Comparison of ENCODE assay signal across 25 cellular contexts in genomic region chr9:87564706-87565335, GRCh38.
DNase-seq lines count a peak whose midpoint lies in the region; ATAC-seq, FAIRE-seq and TF ChIP-seq lines count a peak whose summit lies in the region.
"Had no signal": no experiment of that assay in that cellular context is flagged by ENCODE, and none has a peak within 500 bp of the region (broad histone marks: within the 10 kb centered on the region; RNA-seq: fewer than 3 reads in every experiment).

No MANE protein-coding gene starts in this region.

- H3K9ac ChIP-seq in K562 (ENCODE audit: insufficient read depth in 1 of 2, low read depth in 2 of 2, low read length in 2 of 2): peak overlapping the region in 1 of 2 experiments; percentile 28; a peak in 1 of 4 replicates

- no peak for TF ChIP-seq POLR2A in K562 (conservative IDR thresholded peaks at IDR 0.05)

- H3K27me3 ChIP-seq in K562 (ENCODE audit: control insufficient read depth in 2 of 2, insufficient read depth in 2 of 2, low read length in 2 of 2): no peaks in the 10 kb centered on the region
- no peaks in the 10 kb centered on the region for H3K27me3 ChIP-seq in lower lobe of right lung (ENCODE audit: low read depth)
- H3K27me3 ChIP-seq: spleen had no signal

- intact Hi-C loops in K562 (cut with micrococcal nuclease): no loop called here
- intact Hi-C loops in lower lobe of right lung (cut with DNase I): no loop called here

- H3K4me2 ChIP-seq in K562 (ENCODE audit: insufficient read depth, low read length): no peak overlapping the region

- no TSS peak for BruUV-seq in K562 (replicated peaks; lab: Mats Ljungman, UMichigan)

- no peak for TF ChIP-seq RAD21 in K562 (CRISPR knock-in tag; conservative IDR thresholded peaks at IDR 0.05 in 1 of 2, IDR thresholded peaks at IDR 0.05 in 1 of 2)

- H3K9me1 ChIP-seq in K562 (ENCODE audit: control insufficient read depth, insufficient read depth, low read length): no peaks in the 10 kb centered on the region

- H3K9me3 ChIP-seq in K562 (replicated peaks; ENCODE audit: control insufficient read depth, insufficient read depth, low read depth, low read length): no peaks in the 10 kb centered on the region
- no peaks in the 10 kb centered on the region for H3K9me3 ChIP-seq in lower lobe of right lung
- H3K9me3 ChIP-seq: spleen had no signal

- TF ChIP-seq EP300 in K562 (IDR thresholded peaks at IDR 0.05; ENCODE audit: low read length): no peak

- no peaks in the 10 kb centered on the region for H4K20me1 ChIP-seq in K562 (replicated peaks; ENCODE audit: control insufficient read depth, insufficient read depth, low read length)

- H3K27ac ChIP-seq in K562 (ENCODE audit: extremely low read depth, low read depth, low read length) (no peak overlapping the region), lower lobe of right lung (peak overlapping the region; percentile 18)

- H3K4me3 ChIP-seq in K562: no peak overlapping the region
- no peak overlapping the region for H3K4me3 ChIP-seq in lower lobe of right lung
- H3K4me3 ChIP-seq: spleen had no signal

- peak; percentile 47 for DNase-seq in H4 (ENCODE audit: low spot score)
- no peak for DNase-seq in K562 (ENCODE audit: extremely low read depth in 1 of 4, low spot score in 3 of 4)
- no peak for DNase-seq in lower lobe of right lung
- DNase-seq in renal cortical epithelial cell (ENCODE audit: low read depth): peak; percentile 78
- DNase-seq in EL: no peak
- DNase-seq: activated CD8-positive, alpha-beta memory T cell treated with anti-CD3 and anti-CD28 coated beads for 24 hours; activated effector memory CD4-positive, alpha-beta T cell treated with Interleukin-2 at 50 U/mL for 16 hours; cortex of kidney; DND-41; hypothalamus; immature natural killer cell; mesendoderm; naive B cell; NCI-H1105 treated with DMSO at 0.1 percent for 48 hours; NCI-H2029 treated with DMSO at 0.1 percent for 48 hours; NCI-H748 treated with DMSO at 0.1 percent for 48 hours; spleen; stimulated activated CD4-positive, alpha-beta T cell treated with anti-CD3 and anti-CD28 coated beads, Interleukin-2, amount 100 ng/mL, for 48 hours had no signal

- ATAC-seq in K562 (no peak), lower lobe of right lung (no peak), GM19467 (IDR thresholded peaks at IDR 0.05; ENCODE audit: unreplicated experiment) (no peak), GM21723 (IDR thresholded peaks at IDR 0.05; ENCODE audit: unreplicated experiment) (no peak), HG03196 (IDR thresholded peaks at IDR 0.05; ENCODE audit: unreplicated experiment) (no peak)
- ATAC-seq: esophagus mucosa, left lobe of liver had no signal

- 45% methylated on average over 6 of the region's 8 CpGs for WGBS in K562 (ENCODE audit: insufficient coverage, low coverage, missing lambda C conversion rate)

- TF ChIP-seq CTCF in K562 (IDR thresholded peaks at IDR 0.05 in 2 of 3, conservative IDR thresholded peaks at IDR 0.05 in 1 of 3; ENCODE audit: insufficient read depth in 2 of 3, low read depth in 1 of 3, low read length in 3 of 3): no peak
- no peak for TF ChIP-seq CTCF in lower lobe of right lung (IDR thresholded peaks at IDR 0.05)

- H3K36me3 ChIP-seq in K562 (ENCODE audit: control insufficient read depth, insufficient read depth, low read length): no peaks in the 10 kb centered on the region
- H3K36me3 ChIP-seq in lower lobe of right lung: peaks cover 7% of the 10 kb centered on the region
- H3K36me3 ChIP-seq: spleen had no signal

- POLR2A ChIA-PET in K562 (lab: Yijun Ruan, JAX): interaction anchor here (0.7 to 1.2 kb wide), 2 partner anchors 11 to 14 kb away, joined by 3 read pairs; no protein-coding TSS in a partner anchor

- CTCF ChIA-PET in K562 (lab: Yijun Ruan, JAX; ENCODE audit: low intra/inter-chr PET ratio): no interaction called here

- peaks cover 7 to 23% of the 10 kb centered on the region in 2 experiments; a peak in 4 of 5 replicates for H3K4me1 ChIP-seq in K562 (replicated peaks in 1 of 2; ENCODE audit: control insufficient read depth in 2 of 2, insufficient read depth in 2 of 2, low read length in 2 of 2)
- peaks cover 49% of the 10 kb centered on the region for H3K4me1 ChIP-seq in lower lobe of right lung

- 0 out of 3 replicates have a peak, but pooled peaks cover 2% of the 10 kb centered on the region for H3K79me2 ChIP-seq in K562 (ENCODE audit: control insufficient read depth, insufficient read depth, low read length)

- H2AFZ ChIP-seq in K562 (ENCODE audit: low read depth, low read length): no peak overlapping the region

- no peak for FAIRE-seq in K562 (lab: Jason Lieb, UNC)
- FAIRE-seq: frontal cortex, H1 had no signal

- in situ Hi-C loops in K562 (cut with MboI): no loop called here

TF ChIP-seq in K562, 482 proteins besides CTCF, POLR2A, EP300 and RAD21:
- no peak for TF ChIP-seq HINFP (tag; conservative IDR thresholded peaks at IDR 0.05; ENCODE audit: low read depth)
- peak; percentile 10 for TF ChIP-seq DACH1 (IDR thresholded peaks at IDR 0.05; ENCODE audit: partially characterized antibody)

Comparison
In these comparisons a context has a peak if more than half of its experiments do, and no peak if none do; other contexts are left out.
1. DNase-seq: peak in H4 (single experiment) and renal cortical epithelial cell (single experiment); none in K562 (0 of 4), lower lobe of right lung (single experiment) and EL (single experiment).